8 cellular contexts compared by ENCODE assay signal in genomic region chr1:234603221-234604204, GRCh38. TPM values are rescaled to one million over a fixed set of nuclear protein-coding genes. Genes with fewer than 3 reads are reported as not detected.
DNase-seq lines count a peak whose midpoint lies in the region; ATAC-seq, FAIRE-seq and TF ChIP-seq lines count a peak whose summit lies in the region.

No MANE protein-coding gene starts in this region.

- H3K27ac ChIP-seq in WERI-Rb-1 (peak overlapping the region; percentile 36), skin epidermis (peak overlapping the region in 19 of 21 experiments; percentile 43 to 100 (median 100))

- CTCF ChIA-PET in AG04449 (lab: Yijun Ruan, JAX), result interaction anchor here (0.8 to 2.8 kb wide), 9 partner anchors 8 to 490 kb away, joined by 3 to 39 read pairs (median 6); no protein-coding TSS in a partner anchor

- H3K4me3 ChIP-seq in AG04449 (ENCODE audit: low read depth, low read length), result peak overlapping the region; percentile 76
- peak overlapping the region; percentile 68 for H3K4me3 ChIP-seq in WERI-Rb-1 (ENCODE audit: low read depth, low read length)
- peak overlapping the region; percentile 73 to 90 (median 79) for H3K4me3 ChIP-seq in skin epidermis

- ATAC-seq in HG02840 (IDR thresholded peaks at IDR 0.05; ENCODE audit: low FRiP score, unreplicated experiment) (no peak), HG03025 (IDR thresholded peaks at IDR 0.05; ENCODE audit: low FRiP score, unreplicated experiment) (no peak), GM18520 (IDR thresholded peaks at IDR 0.05; ENCODE audit: unreplicated experiment) (no peak)

- no peak for FAIRE-seq in GM12892 (lab: Jason Lieb, UNC)

- no peaks in the 10 kb centered on the region for H3K9me3 ChIP-seq in WERI-Rb-1 (ENCODE audit: severe bottlenecking)

- no peaks in the 10 kb centered on the region for H3K27me3 ChIP-seq in WERI-Rb-1 (ENCODE audit: insufficient read depth, low read depth, severe bottlenecking)

- POLR2A ChIA-PET in AG04449 (lab: Yijun Ruan, JAX), result interaction anchor here (0.8 to 2.2 kb wide), 4 partner anchors 54 to 394 kb away, joined by 3 to 13 read pairs (median 3); no protein-coding TSS in a partner anchor

- peaks cover 65% of the 10 kb centered on the region for H3K36me3 ChIP-seq in WERI-Rb-1

- peak; percentile 49; the same call in 1 of the 2 replicates for TF ChIP-seq POLR2A in GM12892 (IDR thresholded peaks at IDR 0.05; ENCODE audit: low read depth, low read length)

- no peak for TF ChIP-seq CTCF in AG04449 (IDR thresholded peaks at IDR 0.05; ENCODE audit: insufficient read depth, low read length, missing control alignments)
- TF ChIP-seq CTCF in WERI-Rb-1 (IDR thresholded peaks at IDR 0.05; ENCODE audit: low read depth, low read length), result no peak

- no peak for DNase-seq in AG04449 (ENCODE audit: low read depth, low spot score)
- no peak for DNase-seq in GM12892 (ENCODE audit: insufficient read length)
- no peak for DNase-seq in WERI-Rb-1
- DNase-seq in globus pallidus (ENCODE audit: low spot score), result peak; percentile 57

RNA-seq across cellular contexts. Expression of gene IRF2BP2, which starts 6.5 kb away (rescaled TPM):
- polyA plus RNA-seq in GM12892 (2012; ENCODE audit: missing spikeins), result 63.2 TPM
